ENCODE assay signal across 19 cellular contexts in the genomic region with DNA sequence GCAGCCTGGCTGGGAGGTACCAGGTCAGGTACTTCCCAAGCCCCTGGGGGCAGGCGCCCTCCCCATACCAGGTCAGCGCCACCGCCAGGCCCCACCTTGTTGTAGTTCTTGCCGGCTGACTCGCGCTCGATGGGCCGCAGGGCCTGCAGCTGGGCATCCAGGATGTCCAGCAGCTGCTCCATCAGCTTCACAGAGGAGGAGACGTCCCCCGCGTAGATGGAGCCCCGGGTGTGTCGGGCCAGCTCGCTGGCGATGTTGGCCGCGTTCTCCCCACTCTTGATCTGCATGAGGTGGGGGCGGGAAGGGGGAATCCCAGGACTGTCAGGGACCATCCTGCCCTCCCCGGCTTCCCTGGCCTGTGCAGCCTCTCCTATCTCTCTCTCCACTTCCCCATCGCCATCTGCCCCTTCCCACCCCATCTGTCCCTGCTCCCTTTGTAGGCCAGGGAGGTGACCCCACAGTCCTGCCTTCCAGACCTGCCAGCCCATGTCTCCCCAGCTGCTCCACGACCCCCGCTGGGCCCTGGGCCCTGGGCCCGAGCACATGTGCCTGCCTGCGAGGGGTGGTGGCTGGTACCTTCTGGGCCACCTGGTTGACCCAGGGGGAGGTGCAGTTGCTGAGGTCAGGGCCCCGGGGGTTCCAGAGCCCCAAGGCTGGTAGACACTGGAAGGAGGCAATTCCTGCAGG. TPM values are rescaled to one million over a fixed set of nuclear protein-coding genes. Genes with fewer than 3 reads are reported as not detected.
A peak's percentile ranks its signal among the peaks of the same experiment; 100 is the strongest.
DNase-seq lines count a peak whose midpoint lies in the region; ATAC-seq, FAIRE-seq and TF ChIP-seq lines count a peak whose summit lies in the region.
"Had no signal": no experiment of that assay in that cellular context is flagged by ENCODE, and none has a peak within 500 bp of the region (broad histone marks: within the 10 kb centered on the region; RNA-seq: fewer than 3 reads in every experiment).

No MANE protein-coding gene starts in this region.

- POLR2A ChIA-PET in K562 (lab: Yijun Ruan, JAX) = interaction anchor here (0.5 to 0.7 kb wide), 2 partner anchors 468 to 1345 kb away, joined by 3 read pairs; no protein-coding TSS in a partner anchor

- no peaks in the 10 kb centered on the region for H3K9me1 ChIP-seq in K562 (ENCODE audit: control insufficient read depth, insufficient read depth, low read length)

- H3K27me3 ChIP-seq in K562 (ENCODE audit: control insufficient read depth in 2 of 2, insufficient read depth in 2 of 2, low read length in 2 of 2) (no peaks in the 10 kb centered on the region), Peyer's patch (no peaks in the 10 kb centered on the region)

- H3K4me3 Mint-ChIP-seq in activated CD8-positive, alpha-beta memory T cell treated with anti-CD3 and anti-CD28 coated beads, Interleukin-2, amount 10 ng/mL, durations not matched to agents 7 days and 5 days = no peak overlapping the region
- no peak overlapping the region for H3K4me3 Mint-ChIP-seq in stimulated activated naive B cell treated with anti-CD40 and anti-IgM and Interleukin-4, amounts not matched to agents 10 μg/mL and 1 μg/mL and 100 μg/mL, for 72 hours
- H3K4me3 Mint-ChIP-seq: T-cell had no signal

- H3K27me3 Mint-ChIP-seq in activated CD8-positive, alpha-beta memory T cell treated with anti-CD3 and anti-CD28 coated beads, Interleukin-2, amount 10 ng/mL, durations not matched to agents 7 days and 5 days = no peaks in the 10 kb centered on the region
- peaks cover 0 to 13% of the 10 kb centered on the region in 2 donors for H3K27me3 Mint-ChIP-seq in stimulated activated naive B cell treated with anti-CD40 and anti-IgM and Interleukin-4, amounts not matched to agents 10 μg/mL and 1 μg/mL and 100 μg/mL, for 72 hours
- H3K27me3 Mint-ChIP-seq: T-cell had no signal

- no peaks in the 10 kb centered on the region for H3K79me2 ChIP-seq in K562 (ENCODE audit: control insufficient read depth, insufficient read depth, low read length)

- H3K27ac ChIP-seq in K562 (ENCODE audit: extremely low read depth, low read depth, low read length) (no peak overlapping the region), Peyer's patch (no peak overlapping the region)
- H3K27ac ChIP-seq: 22Rv1, PC-9, SK-N-MC had no signal

- no peaks in the 10 kb centered on the region for H3K9me3 Mint-ChIP-seq in activated CD8-positive, alpha-beta memory T cell treated with anti-CD3 and anti-CD28 coated beads, Interleukin-2, amount 10 ng/mL, durations not matched to agents 7 days and 5 days (ENCODE audit: low read depth)
- H3K9me3 Mint-ChIP-seq in stimulated activated naive B cell treated with anti-CD40 and anti-IgM and Interleukin-4, amounts not matched to agents 10 μg/mL and 1 μg/mL and 100 μg/mL, for 72 hours = no peaks in the 10 kb centered on the region
- H3K9me3 Mint-ChIP-seq: T-cell had no signal

- H3K4me1 Mint-ChIP-seq in activated CD8-positive, alpha-beta memory T cell treated with anti-CD3 and anti-CD28 coated beads, Interleukin-2, amount 10 ng/mL, durations not matched to agents 7 days and 5 days = no peaks in the 10 kb centered on the region
- H3K4me1 Mint-ChIP-seq in stimulated activated naive B cell treated with anti-CD40 and anti-IgM and Interleukin-4, amounts not matched to agents 10 μg/mL and 1 μg/mL and 100 μg/mL, for 72 hours = no peaks in the 10 kb centered on the region
- H3K4me1 Mint-ChIP-seq: T-cell had no signal

- H3K9ac ChIP-seq in K562 (ENCODE audit: insufficient read depth in 1 of 2, low read depth in 2 of 2, low read length in 2 of 2) = no peak overlapping the region; a peak in 1 of 4 replicates

- H2AFZ ChIP-seq in K562 (ENCODE audit: low read depth, low read length) = no peak overlapping the region
- H2AFZ ChIP-seq: PC-9 had no signal

- no peak overlapping the region for H3K27ac Mint-ChIP-seq in activated CD8-positive, alpha-beta memory T cell treated with anti-CD3 and anti-CD28 coated beads, Interleukin-2, amount 10 ng/mL, durations not matched to agents 7 days and 5 days
- peak overlapping the region; percentile 14 for H3K27ac Mint-ChIP-seq in stimulated activated naive B cell treated with anti-CD40 and anti-IgM and Interleukin-4, amounts not matched to agents 10 μg/mL and 1 μg/mL and 100 μg/mL, for 72 hours
- H3K27ac Mint-ChIP-seq: T-cell had no signal

- H3K36me3 ChIP-seq in K562 (ENCODE audit: control insufficient read depth, insufficient read depth, low read length) (peaks cover 46% of the 10 kb centered on the region; the same call in 2 of the 3 replicates), Peyer's patch (peaks cover 0 to 59% (median 0%) of the 10 kb centered on the region in 3 donors)

- DNase-seq in activated CD8-positive, alpha-beta memory T cell treated with anti-CD3 and anti-CD28 coated beads, Interleukin-2, amount 10 ng/mL, durations not matched to agents 7 days and 5 days = no peak
- no peak for DNase-seq in activated CD8-positive, alpha-beta memory T cell treated with anti-CD3 and anti-CD28 coated beads for 24 hours
- DNase-seq in K562 (ENCODE audit: extremely low read depth in 1 of 4, low spot score in 3 of 4) = no peak
- DNase-seq in stimulated activated naive B cell treated with anti-CD40 and anti-IgM and Interleukin-4, amounts not matched to agents 10 μg/mL and 1 μg/mL and 100 μg/mL, for 72 hours = no peak
- DNase-seq in RKO (ENCODE audit: low spot score) = no peak
- DNase-seq in Peyer's patch = no peak
- DNase-seq: COR-L47, DMS53, KG1, NCI-H1092 treated with DMSO at 0.1 percent for 48 hours, NCI-H1694, NCI-H2107, NCI-H748 treated with DMSO at 0.1 percent for 48 hours, PC-9, T-cell had no signal

- H3K4me3 ChIP-seq in K562 (no peak overlapping the region), Peyer's patch (no peak overlapping the region)
- H3K4me3 ChIP-seq: PC-9, SK-N-MC had no signal

- CTCF ChIA-PET in activated CD8-positive, alpha-beta memory T cell treated with anti-CD3 and anti-CD28 coated beads, Interleukin-2, amount 10 ng/mL, durations not matched to agents 7 days and 5 days (lab: Charles Lee) = interaction anchor here (1.4 kb wide), 1 partner anchor 15 kb away, joined by 4 read pairs; no protein-coding TSS in a partner anchor
- CTCF ChIA-PET in K562 (lab: Yijun Ruan, JAX; ENCODE audit: low intra/inter-chr PET ratio) = no interaction called here

- no TSS peak for BruUV-seq in K562 (replicated peaks; lab: Mats Ljungman, UMichigan)

- H3K9me3 ChIP-seq in K562 (replicated peaks; ENCODE audit: control insufficient read depth, insufficient read depth, low read depth, low read length) = no peaks in the 10 kb centered on the region
- H3K9me3 ChIP-seq in Peyer's patch = no peaks in the 10 kb centered on the region

- TF ChIP-seq POLR2A in K562 (conservative IDR thresholded peaks at IDR 0.05) (no peak), Peyer's patch (IDR thresholded peaks at IDR 0.05) (no peak)

- no peaks in the 10 kb centered on the region for H3K36me3 Mint-ChIP-seq in activated CD8-positive, alpha-beta memory T cell treated with anti-CD3 and anti-CD28 coated beads, Interleukin-2, amount 10 ng/mL, durations not matched to agents 7 days and 5 days
- peaks cover 6 to 15% of the 10 kb centered on the region in 2 donors for H3K36me3 Mint-ChIP-seq in stimulated activated naive B cell treated with anti-CD40 and anti-IgM and Interleukin-4, amounts not matched to agents 10 μg/mL and 1 μg/mL and 100 μg/mL, for 72 hours

- ATAC-seq in activated CD8-positive, alpha-beta memory T cell treated with anti-CD3 and anti-CD28 coated beads, Interleukin-2, amount 10 ng/mL, durations not matched to agents 7 days and 5 days = peak; percentile 10
- no peak for ATAC-seq in K562
- ATAC-seq in stimulated activated naive B cell treated with anti-CD40 and anti-IgM and Interleukin-4, amounts not matched to agents 10 μg/mL and 1 μg/mL and 100 μg/mL, for 72 hours (replicated peaks) = no peak
- ATAC-seq: Right ventricle myocardium inferior, T-cell had no signal

- intact Hi-C loops in K562 (cut with micrococcal nuclease) = no loop called here

- TF ChIP-seq EP300 in K562 (IDR thresholded peaks at IDR 0.05; ENCODE audit: low read length) = no peak

- H3K4me1 ChIP-seq in K562 (replicated peaks in 1 of 2; ENCODE audit: control insufficient read depth in 2 of 2, insufficient read depth in 2 of 2, low read length in 2 of 2) = peaks cover 0 to 33% of the 10 kb centered on the region in 2 experiments; a peak in 1 of 5 replicates
- H3K4me1 ChIP-seq in Peyer's patch = no peaks in the 10 kb centered on the region

- in situ Hi-C loops in K562 (cut with MboI) = no loop called here

- FAIRE-seq in K562 (lab: Jason Lieb, UNC) = no peak
- FAIRE-seq: HTR-8/SVneo had no signal

- WGBS in K562 (ENCODE audit: insufficient coverage, low coverage, missing lambda C conversion rate) = 85% methylated on average over 12 of the region's 25 CpGs

- no peak for TF ChIP-seq CTCF in K562 (IDR thresholded peaks at IDR 0.05 in 2 of 3, conservative IDR thresholded peaks at IDR 0.05 in 1 of 3; ENCODE audit: insufficient read depth in 2 of 3, low read depth in 1 of 3, low read length in 3 of 3)
- no peak for TF ChIP-seq CTCF in Peyer's patch (IDR thresholded peaks at IDR 0.05)

- no peak overlapping the region for H3K4me2 ChIP-seq in K562 (ENCODE audit: insufficient read depth, low read length)
- H3K4me2 ChIP-seq: PC-9 had no signal

- TF ChIP-seq RAD21 in K562 (CRISPR knock-in tag; conservative IDR thresholded peaks at IDR 0.05 in 1 of 2, IDR thresholded peaks at IDR 0.05 in 1 of 2) = no peak

- no peaks in the 10 kb centered on the region; the same call in none of the 2 replicates for H4K20me1 ChIP-seq in K562 (replicated peaks; ENCODE audit: control insufficient read depth, insufficient read depth, low read length)

RNA-seq across cellular contexts. Expression of gene ASF1B, which starts 23.8 kb away (rescaled TPM):
- total RNA-seq in activated CD8-positive, alpha-beta memory T cell treated with anti-CD3 and anti-CD28 coated beads, Interleukin-2, amount 10 ng/mL, durations not matched to agents 7 days and 5 days = 100 to 1,000 TPM; 117 to 124 TPM
- total RNA-seq in K562 (2011; cell fraction: chromatin; rRNA removed; ENCODE audit: low replicate concordance) = 7.9 and 16.6 TPM in 2 replicates
- total RNA-seq in K562 (2011; cell fraction: nucleolus; rRNA removed) = 18.7 and 23.9 TPM in 2 replicates
- total RNA-seq in K562 (2011; cell fraction: nucleoplasm; rRNA removed) = 14.1 and 22.4 TPM in 2 replicates
- total RNA-seq in K562 (2014; rRNA removed) = 54.8 and 85.6 TPM in 2 replicates
- 29.4 and 30.7 TPM in 2 replicates for total RNA-seq in K562 (2014; rRNA removed; fragmentation: Illumina TruSeq; extraction: Trizol)
- total RNA-seq in K562 (2015; rRNA removed; fragmentation: Illumina TruSeq; extraction: Trizol) = 38.0 and 39.3 TPM in 2 replicates
- 59.6 and 66.6 TPM in 2 replicates for total RNA-seq in K562 (2021)
- polyA plus RNA-seq in K562 (2011; rRNA removed) = 43.1 and 69.4 TPM in 2 replicates
- polyA plus RNA-seq in K562 (2011; cell fraction: cytosol; rRNA removed) = 75.6 and 117 TPM in 2 replicates
- 22.8 and 25.8 TPM in 2 replicates for polyA plus RNA-seq in K562 (2011; cell fraction: nucleus; rRNA removed)
- polyA plus RNA-seq in K562 (2012) = 72.6 and 87.5 TPM in 2 replicates
- polyA plus RNA-seq in K562 (2014; fragmentation: Illumina TruSeq; extraction: Trizol) = 59.5 and 60.9 TPM in 2 replicates
- 1 to 10 TPM; 6.0 to 8.0 TPM for polyA plus RNA-seq in K562 (2014; fragmentation: Nextera tagmentation; extraction: Ambion mirVana)
- polyA plus RNA-seq in K562 (2014; rRNA removed) = 52.7 and 53.3 TPM in 2 replicates
- polyA minus RNA-seq in K562 (2011; rRNA and poly(A)+ RNA removed) = 19.4 and 39.5 TPM in 2 replicates
- polyA minus RNA-seq in K562 (2011; cell fraction: cytosol; rRNA and poly(A)+ RNA removed) = 43.6 and 47.1 TPM in 2 replicates
- polyA minus RNA-seq in K562 (2011; cell fraction: nucleus; rRNA and poly(A)+ RNA removed) = 11.0 and 13.6 TPM in 2 replicates
- total RNA-seq in Peyer's patch = 10 to 100 TPM in 1 of 4 donors, 1 to 10 TPM in 3; 2.3 to 12.4 (median 5.5) TPM

RNA-seq across cellular contexts. Expression of gene PRKACA, which starts 42.6 kb away (rescaled TPM):
- 10 to 100 TPM; 42.3 to 65.4 TPM for total RNA-seq in activated CD8-positive, alpha-beta memory T cell treated with anti-CD3 and anti-CD28 coated beads, Interleukin-2, amount 10 ng/mL, durations not matched to agents 7 days and 5 days
- total RNA-seq in K562 (2011; cell fraction: chromatin; rRNA removed; ENCODE audit: low replicate concordance) = 26.1 and 58.3 TPM in 2 replicates
- 30.5 and 42.7 TPM in 2 replicates for total RNA-seq in K562 (2011; cell fraction: nucleolus; rRNA removed)
- total RNA-seq in K562 (2011; cell fraction: nucleoplasm; rRNA removed) = 28.7 and 35.1 TPM in 2 replicates
- total RNA-seq in K562 (2014; rRNA removed) = 8.4 and 12.7 TPM in 2 replicates
- total RNA-seq in K562 (2014; rRNA removed; fragmentation: Illumina TruSeq; extraction: Trizol) = 10.6 and 13.0 TPM in 2 replicates
- total RNA-seq in K562 (2015; rRNA removed; fragmentation: Illumina TruSeq; extraction: Trizol) = 11.9 and 12.2 TPM in 2 replicates
- 57.8 and 63.1 TPM in 2 replicates for total RNA-seq in K562 (2021)
- polyA plus RNA-seq in K562 (2011; rRNA removed) = 19.9 and 22.9 TPM in 2 replicates
- polyA plus RNA-seq in K562 (2011; cell fraction: cytosol; rRNA removed) = 18.1 and 22.9 TPM in 2 replicates
- 9.4 and 10.8 TPM in 2 replicates for polyA plus RNA-seq in K562 (2011; cell fraction: nucleus; rRNA removed)
- polyA plus RNA-seq in K562 (2012) = 53.1 and 56.7 TPM in 2 replicates
- polyA plus RNA-seq in K562 (2014; fragmentation: Illumina TruSeq; extraction: Trizol) = 50.6 and 59.4 TPM in 2 replicates
- polyA plus RNA-seq in K562 (2014; fragmentation: Nextera tagmentation; extraction: Ambion mirVana) = 1 to 10 TPM; 1.2 to 1.7 TPM
- polyA plus RNA-seq in K562 (2014; rRNA removed) = 37.6 and 39.7 TPM in 2 replicates
- polyA minus RNA-seq in K562 (2011; rRNA and poly(A)+ RNA removed) = 16.0 and 20.3 TPM in 2 replicates
- polyA minus RNA-seq in K562 (2011; cell fraction: cytosol; rRNA and poly(A)+ RNA removed) = 18.1 and 18.7 TPM in 2 replicates
- polyA minus RNA-seq in K562 (2011; cell fraction: nucleus; rRNA and poly(A)+ RNA removed) = 7.5 and 8.3 TPM in 2 replicates
- 10 to 100 TPM; 18.2 to 39.8 (median 30.0) TPM for total RNA-seq in Peyer's patch

RNA-seq across cellular contexts. Expression of gene ADGRL1, which starts 45.8 kb away (rescaled TPM):
- 1 to 10 TPM; 3.7 to 4.3 TPM for total RNA-seq in activated CD8-positive, alpha-beta memory T cell treated with anti-CD3 and anti-CD28 coated beads, Interleukin-2, amount 10 ng/mL, durations not matched to agents 7 days and 5 days
- 52.8 and 150 TPM in 2 replicates for total RNA-seq in K562 (2011; cell fraction: chromatin; rRNA removed; ENCODE audit: low replicate concordance)
- total RNA-seq in K562 (2011; cell fraction: nucleolus; rRNA removed) = 73.8 and 77.4 TPM in 2 replicates
- 64.1 and 80.0 TPM in 2 replicates for total RNA-seq in K562 (2011; cell fraction: nucleoplasm; rRNA removed)
- total RNA-seq in K562 (2014; rRNA removed) (10.9 TPM in 2 replicates), K562 (2014; rRNA removed; fragmentation: Illumina TruSeq; extraction: Trizol) (2.8 and 3.3 TPM in 2 replicates), K562 (2015; rRNA removed; fragmentation: Illumina TruSeq; extraction: Trizol) (6.7 and 7.6 TPM in 2 replicates), K562 (2021) (33.2 and 37.0 TPM in 2 replicates), Peyer's patch (10 to 100 TPM; 22.8 to 58.6 (median 48.8) TPM)
- polyA plus RNA-seq in K562 (2011; rRNA removed) (8.6 and 14.7 TPM in 2 replicates), K562 (2014; fragmentation: Illumina TruSeq; extraction: Trizol) (10.8 and 16.6 TPM in 2 replicates), K562 (2014; fragmentation: Nextera tagmentation; extraction: Ambion mirVana) (under 1 TPM; 0.14 to 0.27 TPM), K562 (2014; rRNA removed) (12.6 and 20.3 TPM in 2 replicates)
- 10.0 and 19.9 TPM in 2 replicates for polyA plus RNA-seq in K562 (2011; cell fraction: cytosol; rRNA removed)
- polyA plus RNA-seq in K562 (2011; cell fraction: nucleus; rRNA removed) = 50.7 and 75.0 TPM in 2 replicates
- polyA plus RNA-seq in K562 (2012) = 12.4 and 16.3 TPM in 2 replicates
- 9.3 and 13.3 TPM in 2 replicates for polyA minus RNA-seq in K562 (2011; rRNA and poly(A)+ RNA removed)
- 31.3 and 46.7 TPM in 2 replicates for polyA minus RNA-seq in K562 (2011; cell fraction: cytosol; rRNA and poly(A)+ RNA removed)
- polyA minus RNA-seq in K562 (2011; cell fraction: nucleus; rRNA and poly(A)+ RNA removed) = 17.5 and 24.1 TPM in 2 replicates
